Comparison of ENCODE assay signal across 32 cellular contexts in genomic region chr17:7744416-7744815, GRCh38. TPM values are rescaled to one million over a fixed set of nuclear protein-coding genes. Genes with fewer than 3 reads are reported as not detected.
DNase-seq lines count a peak whose midpoint lies in the region; ATAC-seq and TF ChIP-seq lines count a peak whose summit lies in the region.
"Had no signal": no experiment of that assay in that cellular context is flagged by ENCODE, and none has a peak within 500 bp of the region (broad histone marks: within the 10 kb centered on the region; RNA-seq: fewer than 3 reads in every experiment).

No MANE protein-coding gene starts in this region.

- DNase-seq in IMR-90 = no peak
- DNase-seq in iris pigment epithelial cell (ENCODE audit: low read depth) = peak; percentile 15
- DNase-seq in neural progenitor cell (ENCODE audit: low spot score) = no peak
- DNase-seq in Peyer's patch = no peak
- DNase-seq in SJCRH30 = no peak
- no peak for DNase-seq in activated naive CD4-positive, alpha-beta T cell treated with anti-CD3 and anti-CD28 coated beads, Interleukin-2, amount 50 U/mL, for 72 hours (ENCODE audit: low spot score in 2 of 2)
- DNase-seq: activated CD4-positive, alpha-beta memory T cell treated with anti-CD3 and anti-CD28 coated beads for 36 hours; activated CD4-positive, alpha-beta T cell treated with anti-CD3 and anti-CD28 coated beads for 1 hour; activated naive CD4-positive, alpha-beta T cell; activated T-cell treated with anti-CD3 and anti-CD28 coated beads, Interleukin-2, amount 50 U/mL, for 72 hours; left cardiac atrium; NCI-H1092; NCI-H1694 treated with DMSO at 0.1 percent for 48 hours; NCI-H2171; NCI-H510A treated with DMSO at 0.1 percent for 48 hours; PC-9; right lobe of liver; Right ventricle myocardium superior; spleen; stimulated activated CD8-positive, alpha-beta memory T cell treated with anti-CD3 and anti-CD28 coated beads, Interleukin-4, amount 100 ng/mL, for 48 hours; stimulated activated naive CD8-positive, alpha-beta T cell treated with anti-CD3 and anti-CD28 coated beads, Interleukin-15, amount 100 ng/mL, for 72 hours had no signal

- peak overlapping the region; percentile 4 for H2BK5ac ChIP-seq in IMR-90 (ENCODE audit: low read depth, low read length, poor library complexity, severe bottlenecking)

- H3K56ac ChIP-seq in IMR-90 (ENCODE audit: extremely low read depth, insufficient read depth, low read length) = no peak overlapping the region

- peaks cover 4% of the 10 kb centered on the region for H3K4me1 Mint-ChIP-seq in neural progenitor cell
- H3K4me1 Mint-ChIP-seq: central memory CD8-positive, alpha-beta T cell; memory B cell; stimulated activated naive CD8-positive, alpha-beta T cell treated with anti-CD3 and anti-CD28 coated beads, Interleukin-15, amount 100 ng/mL, for 72 hours had no signal

- peak overlapping the region; percentile 33; the same call in 1 of the 2 replicates for H3K14ac ChIP-seq in IMR-90 (replicated peaks; ENCODE audit: low read depth, low read length)

- no peak overlapping the region for H2AK9ac ChIP-seq in IMR-90 (replicated peaks; ENCODE audit: low read depth, low read length, poor library complexity)

- H3K9ac ChIP-seq in IMR-90 (ENCODE audit: low read depth, low read length) = no peak overlapping the region
- H3K9ac ChIP-seq in neural progenitor cell = no peak overlapping the region

- CTCF ChIA-PET in IMR-90 (lab: Yijun Ruan, JAX) = interaction anchor here (0.6 to 2.6 kb wide), 5 partner anchors 23 to 246 kb away, joined by 3 to 34 read pairs (median 4); partner anchors contain the start of gene NAA38

- peaks cover 5% of the 10 kb centered on the region for H3K27me3 Mint-ChIP-seq in neural progenitor cell (ENCODE audit: insufficient read depth, low read depth)

- peak overlapping the region; percentile 72; the same call in 1 of the 2 replicates for H2BK120ac ChIP-seq in IMR-90 (ENCODE audit: low read depth, low read length)

- no peaks in the 10 kb centered on the region for H3K9me3 Mint-ChIP-seq in neural progenitor cell
- no peaks in the 10 kb centered on the region for H3K9me3 Mint-ChIP-seq in activated naive CD4-positive, alpha-beta T cell treated with anti-CD3 and anti-CD28 coated beads, Interleukin-2, amount 50 U/mL, for 72 hours
- H3K9me3 Mint-ChIP-seq: activated CD4-positive, alpha-beta memory T cell treated with anti-CD3 and anti-CD28 coated beads for 36 hours; activated T-cell treated with anti-CD3 and anti-CD28 coated beads, Interleukin-2, amount 50 U/mL, for 72 hours; central memory CD8-positive, alpha-beta T cell; memory B cell; stimulated activated naive CD8-positive, alpha-beta T cell treated with anti-CD3 and anti-CD28 coated beads, Interleukin-15, amount 100 ng/mL, for 72 hours; T-helper 2 cell treated with Interferon-gamma antibody and Interleukin-4, amounts not matched to agents 5 μg/mL and 100 μg/mL, for 36 hours had no signal

- H3K79me2 ChIP-seq in neural progenitor cell (ENCODE audit: low read depth) = no peaks in the 10 kb centered on the region

- H3K4me3 Mint-ChIP-seq in neural progenitor cell = peak overlapping the region; percentile 5
- H3K4me3 Mint-ChIP-seq: activated CD4-positive, alpha-beta memory T cell treated with anti-CD3 and anti-CD28 coated beads for 36 hours; activated T-cell treated with anti-CD3 and anti-CD28 coated beads, Interleukin-2, amount 50 U/mL, for 72 hours; central memory CD8-positive, alpha-beta T cell; memory B cell; stimulated activated naive CD8-positive, alpha-beta T cell treated with anti-CD3 and anti-CD28 coated beads, Interleukin-15, amount 100 ng/mL, for 72 hours; T-helper 2 cell treated with Interferon-gamma antibody and Interleukin-4, amounts not matched to agents 5 μg/mL and 100 μg/mL, for 36 hours had no signal

- intact Hi-C loops in IMR-90 (cut with micrococcal nuclease) = loop anchor here (5.0 kb wide), 1 partner anchor 153 kb away; no protein-coding TSS in a partner anchor

- H3K27ac ChIP-seq in IMR-90 (ENCODE audit: insufficient read depth, low read length) = 0 out of 2 replicates have a peak overlapping the region, but pooled peaks have one; percentile 4
- H3K27ac ChIP-seq in VCaP = peak overlapping the region; percentile 45
- no peak overlapping the region for H3K27ac ChIP-seq in neural progenitor cell
- H3K27ac ChIP-seq in Peyer's patch = no peak overlapping the region
- no peak overlapping the region for H3K27ac ChIP-seq in SJCRH30
- H3K27ac ChIP-seq: esophagus muscularis mucosa, gastroesophageal sphincter, PC-9, right lobe of liver, spleen had no signal

- POLR2A ChIA-PET in IMR-90 (lab: Charles Lee; ENCODE audit: unreplicated experiment) = interaction anchor here (0.6 kb wide), 1 partner anchor 57 kb away, joined by 3 read pairs; no protein-coding TSS in a partner anchor

- 59% methylated on average over 5 of the region's 8 CpGs; no CpG with 5 or more reads in 1 of the 2 experiments for WGBS in IMR-90 (ENCODE audit: extremely low coverage in 2 of 2, insufficient read length in 1 of 2), 2 experiments

- no peaks in the 10 kb centered on the region for H3K79me1 ChIP-seq in IMR-90 (ENCODE audit: low read depth in 1 of 2, low read length in 2 of 2)

- peak overlapping the region; percentile 1; the same call in 1 of the 2 replicates for H3K18ac ChIP-seq in IMR-90 (ENCODE audit: low read depth, low read length)

- no peak for TF ChIP-seq RAD21 in IMR-90 (IDR thresholded peaks at IDR 0.05; ENCODE audit: low read length)

- H2AFZ ChIP-seq in IMR-90 (replicated peaks; ENCODE audit: low read length, poor library complexity) = peak overlapping the region; percentile 24
- no peak overlapping the region for H2AFZ ChIP-seq in neural progenitor cell (replicated peaks)
- H2AFZ ChIP-seq: PC-9 had no signal

- no peaks in the 10 kb centered on the region for H4K20me1 ChIP-seq in IMR-90 (ENCODE audit: insufficient read depth, low read length)
- H4K20me1 ChIP-seq in neural progenitor cell (ENCODE audit: low read depth) = no peaks in the 10 kb centered on the region

- BruUV-seq in IMR-90 (replicated peaks; lab: Mats Ljungman, UMichigan) = no TSS peak

- peak overlapping the region; percentile 31 for H4K91ac ChIP-seq in IMR-90 (ENCODE audit: insufficient read depth, low read depth, low read length)

- peak overlapping the region; percentile 3 for H4K5ac ChIP-seq in IMR-90 (ENCODE audit: low read depth, low read length)

- in situ Hi-C loops in IMR-90 (cut with MboI; ENCODE audit: low sequenced_read_pairs) = loop anchor here (5.0 to 25.0 kb wide), 3 partner anchors 38 to 243 kb away; no protein-coding TSS in a partner anchor

- H3K36me3 ChIP-seq in IMR-90 (ENCODE audit: control insufficient read depth, insufficient read depth, low read length) (no peaks in the 10 kb centered on the region), neural progenitor cell (no peaks in the 10 kb centered on the region), Peyer's patch (no peaks in the 10 kb centered on the region), SJCRH30 (no peaks in the 10 kb centered on the region)
- H3K36me3 ChIP-seq: esophagus muscularis mucosa, gastroesophageal sphincter, HAP-1, right lobe of liver, spleen had no signal

- no peaks in the 10 kb centered on the region for H3K9me1 ChIP-seq in IMR-90 (ENCODE audit: insufficient read depth, low read length)

- peaks cover 17% of the 10 kb centered on the region for H3K4me1 ChIP-seq in IMR-90 (ENCODE audit: control insufficient read depth, insufficient read depth, low read length)
- H3K4me1 ChIP-seq in neural progenitor cell = no peaks in the 10 kb centered on the region
- H3K4me1 ChIP-seq in Peyer's patch = no peaks in the 10 kb centered on the region
- H3K4me1 ChIP-seq in SJCRH30 = peaks cover 6% of the 10 kb centered on the region; the same call in 1 of the 2 replicates
- H3K4me1 ChIP-seq: esophagus muscularis mucosa, right lobe of liver had no signal

- TF ChIP-seq CTCF in IMR-90 (conservative IDR thresholded peaks at IDR 0.05; ENCODE audit: low read depth, low read length) (no peak), VCaP (conservative IDR thresholded peaks at IDR 0.05) (no peak), neural progenitor cell (IDR thresholded peaks at IDR 0.05) (no peak), Peyer's patch (IDR thresholded peaks at IDR 0.05) (no peak)

- peak overlapping the region; percentile 66; the same call in 1 of the 2 replicates for H3K4ac ChIP-seq in IMR-90 (ENCODE audit: low read depth, low read length)

- TF ChIP-seq POLR2A in IMR-90 (IDR thresholded peaks at IDR 0.05; ENCODE audit: low read depth, low read length) (no peak), Peyer's patch (IDR thresholded peaks at IDR 0.05) (no peak)

- H3K27ac Mint-ChIP-seq in neural progenitor cell = no peak overlapping the region
- no peak overlapping the region for H3K27ac Mint-ChIP-seq in activated naive CD4-positive, alpha-beta T cell treated with anti-CD3 and anti-CD28 coated beads, Interleukin-2, amount 50 U/mL, for 72 hours
- H3K27ac Mint-ChIP-seq: activated CD4-positive, alpha-beta memory T cell treated with anti-CD3 and anti-CD28 coated beads for 36 hours; activated T-cell treated with anti-CD3 and anti-CD28 coated beads, Interleukin-2, amount 50 U/mL, for 72 hours; memory B cell; progenitor cell of endocrine pancreas; stimulated activated naive CD8-positive, alpha-beta T cell treated with anti-CD3 and anti-CD28 coated beads, Interleukin-15, amount 100 ng/mL, for 72 hours; T-helper 2 cell treated with Interferon-gamma antibody and Interleukin-4, amounts not matched to agents 5 μg/mL and 100 μg/mL, for 36 hours had no signal

- dilution Hi-C loops in IMR-90 (cut with HindIII; ENCODE audit: low sequenced_read_pairs, unreplicated experiment) = no loop called here

- no peak overlapping the region for H3K4me3 ChIP-seq in IMR-90 (ENCODE audit: insufficient read depth, low read depth, low read length)
- H3K4me3 ChIP-seq in neural progenitor cell = no peak overlapping the region
- H3K4me3 ChIP-seq in Peyer's patch = no peak overlapping the region
- H3K4me3 ChIP-seq in SJCRH30 = no peak overlapping the region
- H3K4me3 ChIP-seq: esophagus muscularis mucosa, gastroesophageal sphincter, GM12878, HAP-1, PC-9, right lobe of liver, spleen had no signal

- H2BK20ac ChIP-seq in IMR-90 (ENCODE audit: low read depth, low read length) = 0 out of 2 replicates have a peak overlapping the region, but pooled peaks have one; percentile 53

- H3K9me3 ChIP-seq in IMR-90 (ENCODE audit: control insufficient read depth, insufficient read depth, low read length) (no peaks in the 10 kb centered on the region), neural progenitor cell (ENCODE audit: low read depth) (no peaks in the 10 kb centered on the region), Peyer's patch (no peaks in the 10 kb centered on the region), SJCRH30 (replicated peaks) (no peaks in the 10 kb centered on the region)
- H3K9me3 ChIP-seq: esophagus muscularis mucosa, gastroesophageal sphincter, HAP-1, right lobe of liver, spleen had no signal

- peak overlapping the region; percentile 88; the same call in 1 of the 2 replicates for H2AK5ac ChIP-seq in IMR-90 (ENCODE audit: low read depth, low read length)

- H3K23ac ChIP-seq in IMR-90 (ENCODE audit: low read depth, low read length) = no peak overlapping the region

- H3F3A ChIP-seq in neural progenitor cell (ENCODE audit: low read depth) = no peaks in the 10 kb centered on the region

- ATAC-seq in IMR-90 (ENCODE audit: low read depth) = no peak
- ATAC-seq in activated naive CD4-positive, alpha-beta T cell treated with anti-CD3 and anti-CD28 coated beads, Interleukin-2, amount 50 U/mL, for 72 hours = no peak
- ATAC-seq: gastroesophageal sphincter; stimulated activated naive CD8-positive, alpha-beta T cell treated with anti-CD3 and anti-CD28 coated beads, Interleukin-15, amount 100 ng/mL, for 72 hours had no signal

- peaks cover 14% of the 10 kb centered on the region for H3K27me3 ChIP-seq in IMR-90 (ENCODE audit: control insufficient read depth, insufficient read depth, low read length)
- peaks cover 5% of the 10 kb centered on the region for H3K27me3 ChIP-seq in neural progenitor cell
- no peaks in the 10 kb centered on the region for H3K27me3 ChIP-seq in Peyer's patch
- no peaks in the 10 kb centered on the region for H3K27me3 ChIP-seq in SJCRH30
- H3K27me3 ChIP-seq: right lobe of liver had no signal

- H4K8ac ChIP-seq in IMR-90 (ENCODE audit: low read depth in 2 of 2, low read length in 2 of 2) = peak overlapping the region in 1 of 2 experiments; percentile 20; a peak in 1 of 4 replicates

- no peaks in the 10 kb centered on the region for H3K36me3 Mint-ChIP-seq in neural progenitor cell
- H3K36me3 Mint-ChIP-seq in activated naive CD4-positive, alpha-beta T cell treated with anti-CD3 and anti-CD28 coated beads, Interleukin-2, amount 50 U/mL, for 72 hours = no peaks in the 10 kb centered on the region
- H3K36me3 Mint-ChIP-seq: activated CD4-positive, alpha-beta memory T cell treated with anti-CD3 and anti-CD28 coated beads for 36 hours; memory B cell had no signal

- H2BK15ac ChIP-seq in IMR-90 (ENCODE audit: low read depth, low read length) = peak overlapping the region; percentile 31; the same call in 2 of the 3 replicates

- H3K4me2 ChIP-seq in IMR-90 (ENCODE audit: low read depth, low read length) (no peak overlapping the region), neural progenitor cell (no peak overlapping the region)
- H3K4me2 ChIP-seq: PC-9 had no signal

RNA-seq across cellular contexts. Expression of gene DNAH2, which starts 26.9 kb away (rescaled TPM):
- under 0.01 TPM in 2 replicates for total RNA-seq in IMR-90 (2012; rRNA removed)
- 0.01 and 0.02 TPM in 2 replicates for polyA plus RNA-seq in IMR-90 (2012; rRNA removed)
- polyA plus RNA-seq in IMR-90 (2012; cell fraction: cytosol; rRNA removed) = 0.01 and 0.09 TPM in 2 replicates
- 0.14 and 0.16 TPM in 2 replicates for polyA plus RNA-seq in IMR-90 (2012; cell fraction: nucleus; rRNA removed; ENCODE audit: low replicate concordance)
- total RNA-seq in neural progenitor cell (ENCODE audit: low replicate concordance) = 0.09 and 0.28 TPM in 2 replicates
- under 1 TPM in 2 of 4 donors, not detected in 2; 0.18 to 0.83 TPM for total RNA-seq in Peyer's patch
- total RNA-seq in SJCRH30 (2014; rRNA removed; shearing (Covaris generic)) = not detected in 2 replicates
- total RNA-seq in activated naive CD4-positive, alpha-beta T cell treated with anti-CD3 and anti-CD28 coated beads, Interleukin-2, amount 50 U/mL, for 72 hours = under 1 TPM; 0.05 to 0.19 TPM
- total RNA-seq: activated CD4-positive, alpha-beta memory T cell treated with anti-CD3 and anti-CD28 coated beads for 36 hours; GM12878; HepG2; LHCN-M2; Right ventricle myocardium superior had no signal
- polyA plus RNA-seq: GM12878, HepG2 had no signal

RNA-seq across cellular contexts. Expression of gene EFNB3, which starts 39.4 kb away (rescaled TPM):
- total RNA-seq in IMR-90 (2012; rRNA removed) (0.54 and 0.56 TPM in 2 replicates), neural progenitor cell (ENCODE audit: low replicate concordance) (5.8 and 17.7 TPM in 2 replicates), Peyer's patch (under 1 TPM in 1 of 4 donors, not detected in 3; 0.27 TPM)
- 2.0 TPM in 2 replicates for polyA plus RNA-seq in IMR-90 (2012; rRNA removed)
- 0.94 and 2.4 TPM in 2 replicates for polyA plus RNA-seq in IMR-90 (2012; cell fraction: cytosol; rRNA removed)
- polyA plus RNA-seq in IMR-90 (2012; cell fraction: nucleus; rRNA removed; ENCODE audit: low replicate concordance) = 4.3 and 6.6 TPM in 2 replicates
- 3.5 and 4.1 TPM in 2 replicates for total RNA-seq in SJCRH30 (2014; rRNA removed; shearing (Covaris generic))
- not detected for total RNA-seq in activated naive CD4-positive, alpha-beta T cell treated with anti-CD3 and anti-CD28 coated beads, Interleukin-2, amount 50 U/mL, for 72 hours
- total RNA-seq: activated CD4-positive, alpha-beta memory T cell treated with anti-CD3 and anti-CD28 coated beads for 36 hours; activated T-cell treated with anti-CD3 and anti-CD28 coated beads, Interleukin-2, amount 50 U/mL, for 72 hours had no signal

RNA-seq across cellular contexts. Expression of gene WRAP53, which starts 56.1 kb away (rescaled TPM):
- 5.0 and 6.6 TPM in 2 replicates for total RNA-seq in IMR-90 (2012; rRNA removed)
- polyA plus RNA-seq in IMR-90 (2012; rRNA removed) = 9.4 and 9.5 TPM in 2 replicates
- polyA plus RNA-seq in IMR-90 (2012; cell fraction: cytosol; rRNA removed) = 4.4 and 6.0 TPM in 2 replicates
- 7.6 and 17.7 TPM in 2 replicates for polyA plus RNA-seq in IMR-90 (2012; cell fraction: nucleus; rRNA removed; ENCODE audit: low replicate concordance)
- total RNA-seq in neural progenitor cell (ENCODE audit: low replicate concordance) = 12.6 and 22.8 TPM in 2 replicates
- total RNA-seq in Peyer's patch = 1 to 10 TPM; 4.6 to 9.3 (median 6.2) TPM
- total RNA-seq in SJCRH30 (2014; rRNA removed; shearing (Covaris generic)) = 14.9 and 15.6 TPM in 2 replicates
- 10 to 100 TPM; 16.4 to 23.5 TPM for total RNA-seq in activated naive CD4-positive, alpha-beta T cell treated with anti-CD3 and anti-CD28 coated beads, Interleukin-2, amount 50 U/mL, for 72 hours

RNA-seq across cellular contexts. Expression of gene TP53, which starts 57.1 kb away (rescaled TPM):
- total RNA-seq in IMR-90 (2012; rRNA removed) = 26.4 and 31.2 TPM in 2 replicates
- 41.6 and 48.5 TPM in 2 replicates for polyA plus RNA-seq in IMR-90 (2012; rRNA removed)
- 86.0 and 105 TPM in 2 replicates for polyA plus RNA-seq in IMR-90 (2012; cell fraction: cytosol; rRNA removed)
- polyA plus RNA-seq in IMR-90 (2012; cell fraction: nucleus; rRNA removed; ENCODE audit: low replicate concordance) = 34.8 and 74.1 TPM in 2 replicates
- 54.9 and 69.7 TPM in 2 replicates for total RNA-seq in neural progenitor cell (ENCODE audit: low replicate concordance)
- 10 to 100 TPM; 19.6 to 27.7 (median 25.1) TPM for total RNA-seq in Peyer's patch
- total RNA-seq in SJCRH30 (2014; rRNA removed; shearing (Covaris generic)) = 37.8 and 39.5 TPM in 2 replicates
- 100 to 1,000 TPM in 1 of 2 donors, 10 to 100 TPM in 1; 78.4 to 147 TPM for total RNA-seq in activated naive CD4-positive, alpha-beta T cell treated with anti-CD3 and anti-CD28 coated beads, Interleukin-2, amount 50 U/mL, for 72 hours

Comparison
In these comparisons a context has a peak if more than half of its experiments do, and no peak if none do; other contexts are left out.
1. H3K27ac ChIP-seq: peak in IMR-90 (single experiment) and VCaP (single experiment); none in neural progenitor cell (single experiment), Peyer's patch (0 of 4) and SJCRH30 (single experiment).